In the genomic region with DNA sequence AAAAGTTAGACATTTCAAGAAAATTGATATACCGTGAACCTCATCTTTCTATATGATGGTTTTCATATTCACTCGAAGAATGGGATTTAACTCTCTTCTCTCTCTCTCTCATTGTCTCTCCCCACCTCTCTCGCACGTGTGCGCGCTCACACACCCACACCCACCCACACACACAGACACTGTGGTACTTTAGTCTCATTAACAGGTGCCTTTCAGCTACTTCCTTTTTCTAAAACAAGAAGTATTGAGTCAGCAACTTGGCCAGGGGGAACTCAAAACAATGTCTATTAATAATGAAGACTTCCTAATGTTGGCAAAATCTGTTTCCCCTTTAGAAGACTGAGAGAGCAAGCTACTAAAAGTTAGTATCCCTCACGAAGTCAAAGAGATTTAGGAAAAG, we compare ENCODE assay signal across 9 cellular contexts.
DNase-seq lines count a peak whose midpoint lies in the region; ATAC-seq and TF ChIP-seq lines count a peak whose summit lies in the region.
"Had no signal": no experiment of that assay in that cellular context is flagged by ENCODE, and none has a peak within 500 bp of the region (broad histone marks: within the 10 kb centered on the region; RNA-seq: fewer than 3 reads in every experiment).

No MANE protein-coding gene starts in this region.

- H3K27me3 ChIP-seq in right cardiac atrium (ENCODE audit: control insufficient read depth, insufficient read depth): no peaks in the 10 kb centered on the region
- H3K27me3 ChIP-seq: ascending aorta had no signal

- DNase-seq in right cardiac atrium: no peak
- no peak for DNase-seq in iPS-NIHi11 (ENCODE audit: low spot score)
- DNase-seq in mucosa of gallbladder (ENCODE audit: low spot score): no peak
- no peak for DNase-seq in Calu3
- DNase-seq in COLO668 (lab: John Stamatoyannopoulos, UW; ENCODE audit: unreplicated experiment): no peak

- no peak overlapping the region for H3K4me3 ChIP-seq in right cardiac atrium (ENCODE audit: low read length)
- H3K4me3 ChIP-seq: ascending aorta had no signal

- intact Hi-C loops in right cardiac atrium (cut with DNase I): loop anchor here in 1 of 4 donors (10.0 kb wide), 1 partner anchor 270 kb away; no protein-coding TSS in a partner anchor
- intact Hi-C loops in Calu3 (cut with micrococcal nuclease; ENCODE audit: unreplicated experiment): no loop called here

- H3K27ac ChIP-seq in right cardiac atrium (ENCODE audit: low read length): no peak overlapping the region

- no peaks in the 10 kb centered on the region for H3K36me3 Mint-ChIP-seq in Calu3 (ENCODE audit: insufficient read depth, unreplicated experiment)

- H3K9me3 ChIP-seq in right cardiac atrium (ENCODE audit: control insufficient read depth, low read length): no peaks in the 10 kb centered on the region
- H3K9me3 ChIP-seq: ascending aorta had no signal

- BruUV-seq in Calu3 (replicated peaks; lab: Mats Ljungman, UMichigan): no TSS peak

- H3K9me3 Mint-ChIP-seq in Calu3 (ENCODE audit: low read depth, unreplicated experiment): no peaks in the 10 kb centered on the region

- H3K4me3 Mint-ChIP-seq in Calu3 (ENCODE audit: low read depth, unreplicated experiment): no peak overlapping the region

- no peaks in the 10 kb centered on the region for H3K27me3 Mint-ChIP-seq in Calu3 (ENCODE audit: unreplicated experiment)

- CTCF ChIA-PET in Calu3 (lab: Charles Lee): no interaction called here

- H3K27ac Mint-ChIP-seq in Calu3 (ENCODE audit: unreplicated experiment): no peak overlapping the region

- ATAC-seq in GM18508 (IDR thresholded peaks at IDR 0.05; ENCODE audit: insufficient read depth, unreplicated experiment) (peak; percentile 57), GM21576 (IDR thresholded peaks at IDR 0.05; ENCODE audit: unreplicated experiment) (peak; percentile 74), HG03565 (IDR thresholded peaks at IDR 0.05; ENCODE audit: unreplicated experiment) (peak; percentile 66), right cardiac atrium (peak; percentile 43 to 52)

- no peaks in the 10 kb centered on the region for H3K4me1 Mint-ChIP-seq in Calu3 (ENCODE audit: low read depth, unreplicated experiment)

- peaks cover 3% of the 10 kb centered on the region for H3K4me1 ChIP-seq in right cardiac atrium (ENCODE audit: control insufficient read depth, insufficient read depth, low read length)
- H3K4me1 ChIP-seq: ascending aorta had no signal

- TF ChIP-seq CTCF in Calu3 (IDR thresholded peaks at IDR 0.05; ENCODE audit: unreplicated experiment): no peak

- WGBS in right cardiac atrium: 58% methylated on average over 7 of the region's 7 CpGs
